2 cellular contexts compared by ENCODE assay signal in genomic region chr5:133428072-133428660, GRCh38.
TF ChIP-seq lines count a peak whose summit lies in the region.

No MANE protein-coding gene starts in this region.

TF ChIP-seq in IMR-90, 13 proteins besides CTCF, POLR2A, EP300 and RAD21 (continued from another document):
- no peak for TF ChIP-seq USF2 (IDR thresholded peaks at IDR 0.05; ENCODE audit: low read depth, low read length)
- no peak for TF ChIP-seq CEBPB (IDR thresholded peaks at IDR 0.05; ENCODE audit: low read depth, low read length)
- no peak for TF ChIP-seq MXI1 (IDR thresholded peaks at IDR 0.05; ENCODE audit: borderline replicate concordance, low read depth, low read length)
- TF ChIP-seq NFE2L2 (IDR thresholded peaks at IDR 0.05; ENCODE audit: low read depth, low read length), result no peak
- no peak for TF ChIP-seq FOS (IDR thresholded peaks at IDR 0.05; ENCODE audit: low read depth, low read length)

TF ChIP-seq in WTC11, 78 proteins besides CTCF, POLR2A, EP300 and RAD21 (continued from another document):
- TF ChIP-seq, protein P1, sequence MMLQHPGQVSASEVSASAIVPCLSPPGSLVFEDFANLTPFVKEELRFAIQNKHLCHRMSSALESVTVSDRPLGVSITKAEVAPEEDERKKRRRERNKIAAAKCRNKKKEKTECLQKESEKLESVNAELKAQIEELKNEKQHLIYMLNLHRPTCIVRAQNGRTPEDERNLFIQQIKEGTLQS (CRISPR knock-in tag; conservative IDR thresholded peaks at IDR 0.05), result no peak
- TF ChIP-seq HMGA2 (CRISPR knock-in tag; IDR thresholded peaks at IDR 0.05) (no peak), TP53 (CRISPR knock-in tag; IDR thresholded peaks at IDR 0.05) (no peak), NR1H2 (CRISPR knock-in tag; IDR thresholded peaks at IDR 0.05) (no peak), ZBTB21 (CRISPR knock-in tag; IDR thresholded peaks at IDR 0.05; ENCODE audit: borderline replicate concordance) (no peak), ZNF317 (CRISPR knock-in tag; IDR thresholded peaks at IDR 0.05; ENCODE audit: borderline replicate concordance, low read depth) (no peak)
TF ChIP-seq in WTC11: peak in this region for 0.
